Comparison of ENCODE assay signal across 1 cellular context in the genomic region with DNA sequence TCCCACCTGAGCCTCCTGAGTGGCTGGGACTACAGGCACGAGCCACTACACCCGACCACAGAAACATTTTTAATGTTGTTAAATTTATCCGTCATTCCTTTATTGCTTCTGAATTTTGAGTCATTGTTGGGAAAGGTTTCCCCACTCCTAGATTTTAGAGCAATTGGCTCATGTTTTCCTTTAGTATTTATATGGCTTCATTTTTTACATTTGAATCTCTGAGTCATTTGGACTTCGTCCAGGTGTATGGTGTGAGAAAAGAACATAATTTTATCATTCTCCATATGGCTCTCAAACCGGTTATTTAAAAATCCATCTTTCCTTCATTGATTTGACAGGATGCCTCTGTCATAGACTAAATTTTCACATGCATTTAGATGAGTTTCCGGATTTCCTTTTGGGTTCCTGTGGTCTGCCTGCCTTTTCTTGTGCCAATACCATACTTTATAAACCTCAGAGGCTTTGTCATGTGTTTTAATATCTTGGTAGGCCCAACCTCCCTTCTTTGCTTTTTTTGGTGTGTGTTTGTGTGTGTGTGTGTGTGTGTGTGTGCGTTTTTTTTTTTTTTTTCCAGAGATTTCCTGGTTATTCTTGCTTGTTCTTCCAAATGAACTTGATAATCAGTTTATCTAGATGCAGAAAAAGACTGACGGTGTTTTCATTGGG.
A peak's percentile ranks its signal among the peaks of the same experiment; 100 is the strongest.
TF ChIP-seq lines count a peak whose summit lies in the region.

No MANE protein-coding gene starts in this region.

TF ChIP-seq in SK-N-SH, 30 proteins besides CTCF, POLR2A, EP300 and RAD21 (continued from another document):
- TF ChIP-seq, protein P1, sequence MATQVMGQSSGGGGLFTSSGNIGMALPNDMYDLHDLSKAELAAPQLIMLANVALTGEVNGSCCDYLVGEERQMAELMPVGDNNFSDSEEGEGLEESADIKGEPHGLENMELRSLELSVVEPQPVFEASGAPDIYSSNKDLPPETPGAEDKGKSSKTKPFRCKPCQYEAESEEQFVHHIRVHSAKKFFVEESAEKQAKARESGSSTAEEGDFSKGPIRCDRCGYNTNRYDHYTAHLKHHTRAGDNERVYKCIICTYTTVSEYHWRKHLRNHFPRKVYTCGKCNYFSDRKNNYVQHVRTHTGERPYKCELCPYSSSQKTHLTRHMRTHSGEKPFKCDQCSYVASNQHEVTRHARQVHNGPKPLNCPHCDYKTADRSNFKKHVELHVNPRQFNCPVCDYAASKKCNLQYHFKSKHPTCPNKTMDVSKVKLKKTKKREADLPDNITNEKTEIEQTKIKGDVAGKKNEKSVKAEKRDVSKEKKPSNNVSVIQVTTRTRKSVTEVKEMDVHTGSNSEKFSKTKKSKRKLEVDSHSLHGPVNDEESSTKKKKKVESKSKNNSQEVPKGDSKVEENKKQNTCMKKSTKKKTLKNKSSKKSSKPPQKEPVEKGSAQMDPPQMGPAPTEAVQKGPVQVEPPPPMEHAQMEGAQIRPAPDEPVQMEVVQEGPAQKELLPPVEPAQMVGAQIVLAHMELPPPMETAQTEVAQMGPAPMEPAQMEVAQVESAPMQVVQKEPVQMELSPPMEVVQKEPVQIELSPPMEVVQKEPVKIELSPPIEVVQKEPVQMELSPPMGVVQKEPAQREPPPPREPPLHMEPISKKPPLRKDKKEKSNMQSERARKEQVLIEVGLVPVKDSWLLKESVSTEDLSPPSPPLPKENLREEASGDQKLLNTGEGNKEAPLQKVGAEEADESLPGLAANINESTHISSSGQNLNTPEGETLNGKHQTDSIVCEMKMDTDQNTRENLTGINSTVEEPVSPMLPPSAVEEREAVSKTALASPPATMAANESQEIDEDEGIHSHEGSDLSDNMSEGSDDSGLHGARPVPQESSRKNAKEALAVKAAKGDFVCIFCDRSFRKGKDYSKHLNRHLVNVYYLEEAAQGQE (IDR thresholded peaks at IDR 0.05; ENCODE audit: low read depth, low read length): no peak
- TF ChIP-seq, protein P2, sequence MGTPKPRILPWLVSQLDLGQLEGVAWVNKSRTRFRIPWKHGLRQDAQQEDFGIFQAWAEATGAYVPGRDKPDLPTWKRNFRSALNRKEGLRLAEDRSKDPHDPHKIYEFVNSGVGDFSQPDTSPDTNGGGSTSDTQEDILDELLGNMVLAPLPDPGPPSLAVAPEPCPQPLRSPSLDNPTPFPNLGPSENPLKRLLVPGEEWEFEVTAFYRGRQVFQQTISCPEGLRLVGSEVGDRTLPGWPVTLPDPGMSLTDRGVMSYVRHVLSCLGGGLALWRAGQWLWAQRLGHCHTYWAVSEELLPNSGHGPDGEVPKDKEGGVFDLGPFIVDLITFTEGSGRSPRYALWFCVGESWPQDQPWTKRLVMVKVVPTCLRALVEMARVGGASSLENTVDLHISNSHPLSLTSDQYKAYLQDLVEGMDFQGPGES (IDR thresholded peaks at IDR 0.05; ENCODE audit: low read depth, low read length): no peak
- no peak for TF ChIP-seq TEAD4 (IDR thresholded peaks at IDR 0.05; ENCODE audit: borderline replicate concordance, insufficient read depth)
- no peak for TF ChIP-seq FOXM1 (IDR thresholded peaks at IDR 0.05; ENCODE audit: low read depth)
- TF ChIP-seq MXI1 (IDR thresholded peaks at IDR 0.05; ENCODE audit: low read depth, low read length): no peak
- TF ChIP-seq YY1 (IDR thresholded peaks at IDR 0.05; ENCODE audit: low read depth): no peak
- TF ChIP-seq, protein P3, sequence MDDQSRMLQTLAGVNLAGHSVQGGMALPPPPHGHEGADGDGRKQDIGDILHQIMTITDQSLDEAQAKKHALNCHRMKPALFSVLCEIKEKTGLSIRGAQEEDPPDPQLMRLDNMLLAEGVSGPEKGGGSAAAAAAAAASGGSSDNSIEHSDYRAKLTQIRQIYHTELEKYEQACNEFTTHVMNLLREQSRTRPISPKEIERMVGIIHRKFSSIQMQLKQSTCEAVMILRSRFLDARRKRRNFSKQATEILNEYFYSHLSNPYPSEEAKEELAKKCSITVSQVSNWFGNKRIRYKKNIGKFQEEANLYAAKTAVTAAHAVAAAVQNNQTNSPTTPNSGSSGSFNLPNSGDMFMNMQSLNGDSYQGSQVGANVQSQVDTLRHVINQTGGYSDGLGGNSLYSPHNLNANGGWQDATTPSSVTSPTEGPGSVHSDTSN (IDR thresholded peaks at IDR 0.05): peak; percentile 55
- TF ChIP-seq POLR2AphosphoS5 (IDR thresholded peaks at IDR 0.05; ENCODE audit: low read depth, low read length): no peak
- TF ChIP-seq RXRA (IDR thresholded peaks at IDR 0.05; ENCODE audit: borderline replicate concordance, low read depth): no peak
- no peak for TF ChIP-seq TAF1 (IDR thresholded peaks at IDR 0.05; ENCODE audit: borderline replicate concordance, low read depth, low read length)
- no peak for TF ChIP-seq FOXJ3 (CRISPR knock-in tag; IDR thresholded peaks at IDR 0.05)
